In genomic region chr3:172710709-172711456, GRCh38 we compare ENCODE assay signal across 1 cellular context.
A peak's percentile ranks its signal among the peaks of the same experiment; 100 is the strongest.
TF ChIP-seq lines count a peak whose summit lies in the region.

TSS of gene NCEH1 (minus strand) at chr3:172711067. CDS start at chr3:172710984, 83 bp downstream.

TF ChIP-seq in K562, 482 proteins besides CTCF, POLR2A, EP300 and RAD21 (continued from another document):
- no peak for TF ChIP-seq TARDBP (IDR thresholded peaks at IDR 0.05)
- no peak for TF ChIP-seq MEF2D (tag; conservative IDR thresholded peaks at IDR 0.05; ENCODE audit: low read depth)
- peak; percentile 49; the same call in 1 of the 2 replicates for TF ChIP-seq SOX6 (IDR thresholded peaks at IDR 0.05)
- no peak for TF ChIP-seq ZNF347 (CRISPR knock-in tag; IDR thresholded peaks at IDR 0.05; ENCODE audit: low read depth)
- TF ChIP-seq MYC (IDR thresholded peaks at IDR 0.05; ENCODE audit: low read depth, low read length) = peak; percentile 68
- 0 out of 2 replicates have a peak, but pooled peaks have one; percentile 30 for TF ChIP-seq MYC (CRISPR knock-in tag; IDR thresholded peaks at IDR 0.05; ENCODE audit: borderline replicate concordance, low read depth)
- TF ChIP-seq KLF1 (tag; IDR thresholded peaks at IDR 0.05) = no peak
- peak; percentile 84 for TF ChIP-seq MTA3 (IDR thresholded peaks at IDR 0.05; ENCODE audit: borderline replicate concordance)
- TF ChIP-seq JUNB (CRISPR knock-in tag; conservative IDR thresholded peaks at IDR 0.05) = no peak
- peak; percentile 80; the same call in 1 of the 2 replicates for TF ChIP-seq PHF8 (IDR thresholded peaks at IDR 0.05; ENCODE audit: borderline replicate concordance, low read length)
- no peak for TF ChIP-seq PURB (CRISPR knock-in tag; IDR thresholded peaks at IDR 0.05; ENCODE audit: low read depth)
